ENCODE assay signal across 27 cellular contexts in genomic region chr10:58358314-58358933, GRCh38.
"Had no signal": no experiment of that assay in that cellular context is flagged by ENCODE, and none has a peak within 500 bp of the region (broad histone marks: within the 10 kb centered on the region; RNA-seq: fewer than 3 reads in every experiment).

No MANE protein-coding gene starts in this region.

- H3K27me3 ChIP-seq: ascending aorta, cardiac muscle cell, esophagus muscularis mucosa, foreskin keratinocyte, heart right ventricle, tibial nerve had no signal

- H3K4me3 ChIP-seq: ascending aorta, cardiac muscle cell, esophagus muscularis mucosa, heart right ventricle, lung, tibial nerve had no signal

- H3K9me3 ChIP-seq: ascending aorta, esophagus muscularis mucosa, heart right ventricle, tibial nerve had no signal

- H3K9me3 Mint-ChIP-seq: activated naive CD4-positive, alpha-beta T cell treated with anti-CD3 and anti-CD28 coated beads for 36 hours; activated naive CD8-positive, alpha-beta T cell treated with anti-CD3 and anti-CD28 coated beads, Interleukin-2, amount 10 ng/mL, durations not matched to agents 7 days and 5 days; activated T-helper 1 cell treated with anti-CD3 and anti-CD28 coated beads, Interleukin-12 subunit alpha, Interleukin-12 subunit beta, Interleukin-2, Interleukin-4 antibody, amounts not matched to agents 30 ng/mL and 10 ng/mL and 1 ng/mL, durations not matched to agents 14 hours and 24 hours and 36 hours; brain; nephron; stimulated activated naive B cell treated with anti-CD40 and anti-IgM and Interleukin-4, amounts not matched to agents 10 μg/mL and 1 μg/mL and 100 μg/mL, for 72 hours; T-helper 1 cell treated with Interleukin-12 subunit alpha and Interleukin-12 subunit beta and Interleukin-4 antibody, amounts not matched to agents 30 μg/mL and 1 μg/mL, for 36 hours had no signal

- H3K36me3 ChIP-seq: ascending aorta, tibial nerve had no signal

- H3K27ac ChIP-seq: ascending aorta, cardiac muscle cell, esophagus muscularis mucosa, foreskin keratinocyte, tibial nerve, VCaP had no signal

- H3K27ac Mint-ChIP-seq: activated naive CD4-positive, alpha-beta T cell treated with anti-CD3 and anti-CD28 coated beads for 36 hours; activated naive CD8-positive, alpha-beta T cell treated with anti-CD3 and anti-CD28 coated beads, Interleukin-2, amount 10 ng/mL, durations not matched to agents 7 days and 5 days; activated T-helper 1 cell treated with anti-CD3 and anti-CD28 coated beads, Interleukin-12 subunit alpha, Interleukin-12 subunit beta, Interleukin-2, Interleukin-4 antibody, amounts not matched to agents 30 ng/mL and 10 ng/mL and 1 ng/mL, durations not matched to agents 14 hours and 24 hours and 36 hours; nephron; progenitor cell of endocrine pancreas; stimulated activated naive B cell treated with anti-CD40 and anti-IgM and Interleukin-4, amounts not matched to agents 10 μg/mL and 1 μg/mL and 100 μg/mL, for 72 hours; T-helper 1 cell treated with Interleukin-12 subunit alpha and Interleukin-12 subunit beta and Interleukin-4 antibody, amounts not matched to agents 30 μg/mL and 1 μg/mL, for 36 hours had no signal

- H3K4me3 Mint-ChIP-seq: activated naive CD4-positive, alpha-beta T cell treated with anti-CD3 and anti-CD28 coated beads for 36 hours; activated naive CD8-positive, alpha-beta T cell treated with anti-CD3 and anti-CD28 coated beads, Interleukin-2, amount 10 ng/mL, durations not matched to agents 7 days and 5 days; activated T-helper 1 cell treated with anti-CD3 and anti-CD28 coated beads, Interleukin-12 subunit alpha, Interleukin-12 subunit beta, Interleukin-2, Interleukin-4 antibody, amounts not matched to agents 30 ng/mL and 10 ng/mL and 1 ng/mL, durations not matched to agents 14 hours and 24 hours and 36 hours; nephron; stimulated activated naive B cell treated with anti-CD40 and anti-IgM and Interleukin-4, amounts not matched to agents 10 μg/mL and 1 μg/mL and 100 μg/mL, for 72 hours; T-helper 1 cell treated with Interleukin-12 subunit alpha and Interleukin-12 subunit beta and Interleukin-4 antibody, amounts not matched to agents 30 μg/mL and 1 μg/mL, for 36 hours had no signal

- DNase-seq: activated CD4-positive, alpha-beta T cell treated with anti-CD3 and anti-CD28 coated beads for 48 hours; activated CD4-positive, alpha-beta T cell treated with anti-CD3 and anti-CD28 coated beads, Interleukin-2, amount 50 U/mL, for 48 hours; activated CD8-positive, alpha-beta memory T cell treated with anti-CD3 and anti-CD28 coated beads for 24 hours; activated effector memory CD4-positive, alpha-beta T cell treated with anti-CD3 and anti-CD28 coated beads, Interleukin-2, amount 50 U/mL, for 16 hours; activated naive CD4-positive, alpha-beta T cell treated with anti-CD3 and anti-CD28 coated beads for 36 hours; activated naive CD8-positive, alpha-beta T cell treated with anti-CD3 and anti-CD28 coated beads, Interleukin-2, amount 10 ng/mL, durations not matched to agents 7 days and 5 days; foreskin keratinocyte; heart right ventricle; mesendoderm; stimulated activated CD4-positive, alpha-beta T cell treated with anti-CD3 and anti-CD28 coated beads, Interleukin-15, amount 100 ng/mL, for 24 hours; stimulated activated CD4-positive, alpha-beta T cell treated with anti-CD3 and anti-CD28 coated beads, Interleukin-2, amount 100 ng/mL, for 24 hours; stimulated activated naive B cell treated with anti-CD40 and anti-IgM and Interleukin-4, amounts not matched to agents 10 μg/mL and 1 μg/mL and 100 μg/mL, for 72 hours; T-helper 9 cell had no signal

- H3K4me1 ChIP-seq: ascending aorta had no signal

- ATAC-seq: foreskin keratinocyte; left lobe of liver; stimulated activated naive B cell treated with anti-CD40 and anti-IgM and Interleukin-4, amounts not matched to agents 10 μg/mL and 1 μg/mL and 100 μg/mL, for 72 hours had no signal

- FAIRE-seq: TTC549, urothelium cell line had no signal

- H3K27me3 Mint-ChIP-seq: activated naive CD8-positive, alpha-beta T cell treated with anti-CD3 and anti-CD28 coated beads, Interleukin-2, amount 10 ng/mL, durations not matched to agents 7 days and 5 days; brain; progenitor cell of endocrine pancreas; stimulated activated naive B cell treated with anti-CD40 and anti-IgM and Interleukin-4, amounts not matched to agents 10 μg/mL and 1 μg/mL and 100 μg/mL, for 72 hours had no signal
